In genomic region chr4:1686440-1687036, GRCh38 we compare ENCODE assay signal across 1 cellular context.
TF ChIP-seq lines count a peak whose summit lies in the region.

No MANE protein-coding gene starts in this region.

TF ChIP-seq in HEK293, 187 proteins besides CTCF, POLR2A, EP300 and RAD21 (continued from another document):
- TF ChIP-seq TSHZ1 (tag by site-specific recombination; IDR thresholded peaks at IDR 0.05; ENCODE audit: borderline replicate concordance) (no peak), ELK4 (IDR thresholded peaks at IDR 0.05; ENCODE audit: borderline replicate concordance, low read depth, low read length) (no peak), HOXC10 (CRISPR knock-in tag; IDR thresholded peaks at IDR 0.05) (no peak), ZNF626 (tag by site-specific recombination; IDR thresholded peaks at IDR 0.05) (no peak), ZNF174 (tag by site-specific recombination; IDR thresholded peaks at IDR 0.05) (no peak), ZNF544 (tag by site-specific recombination; IDR thresholded peaks at IDR 0.05) (no peak), ZNF596 (tag by site-specific recombination; IDR thresholded peaks at IDR 0.05) (no peak), OSR2 (tag by site-specific recombination; IDR thresholded peaks at IDR 0.05) (no peak), ZNF549 (tag by site-specific recombination; IDR thresholded peaks at IDR 0.05) (no peak), GLI4 (tag by site-specific recombination; IDR thresholded peaks at IDR 0.05) (no peak), ZNF600 (tag by site-specific recombination; IDR thresholded peaks at IDR 0.05) (peak; percentile 10; the same call in 1 of the 2 replicates), ZNF19 (tag by site-specific recombination; IDR thresholded peaks at IDR 0.05; ENCODE audit: low read depth) (no peak)
